In genomic region chr20:32742322-32743236, GRCh38 we compare ENCODE assay signal across 7 cellular contexts. TPM values are rescaled to one million over a fixed set of nuclear protein-coding genes. Genes with fewer than 3 reads are reported as not detected.
DNase-seq lines count a peak whose midpoint lies in the region; ATAC-seq, FAIRE-seq and TF ChIP-seq lines count a peak whose summit lies in the region.

No MANE protein-coding gene starts in this region.

- peak overlapping the region; percentile 60 for H3K18ac ChIP-seq in H1 (ENCODE audit: extremely low read depth, low read length)

- peak overlapping the region; percentile 32; the same call in 1 of the 2 replicates for H2BK20ac ChIP-seq in H1 (ENCODE audit: low read length)

- H3K4ac ChIP-seq in H1 (replicated peaks; ENCODE audit: insufficient read length, low read depth, low read length) = peak overlapping the region; percentile 95

- H3K4me3 Mint-ChIP-seq in natural killer cell = peak overlapping the region; percentile 98

- intact Hi-C loops in natural killer cell (cut with micrococcal nuclease) = loop anchor here (2.0 to 5.0 kb wide), 2 partner anchors 20 to 35 kb away; partner anchors contain the start of gene DNMT3B

- no peaks in the 10 kb centered on the region for H3K9me3 Mint-ChIP-seq in natural killer cell

- peak overlapping the region; percentile 68; the same call in 1 of the 2 replicates for H2BK12ac ChIP-seq in H1 (ENCODE audit: low read depth, low read length)

- CTCF ChIA-PET in H1 (lab: Charles Lee; ENCODE audit: partially characterized antibody) = interaction anchor here (0.8 to 11.0 kb wide), 10 partner anchors 8 to 69 kb away, joined by 3 to 78 read pairs (median 6); partner anchors contain the start of genes C20orf203 and DNMT3B

- no peaks in the 10 kb centered on the region for H3K36me3 Mint-ChIP-seq in natural killer cell

- peaks cover 0 to 4% of the 10 kb centered on the region in 2 experiments for H4K20me1 ChIP-seq in H1 (replicated peaks in 1 of 2; ENCODE audit: control insufficient read depth in 1 of 2, insufficient read depth in 2 of 2, low read length in 2 of 2)

- H3K4me2 ChIP-seq in H1 (ENCODE audit: insufficient read depth in 1 of 2, low read depth in 2 of 2, low read length in 2 of 2) = peak overlapping the region; percentile 70 to 80

- H3K4me1 Mint-ChIP-seq in natural killer cell = peaks cover 29 to 43% of the 10 kb centered on the region in 2 donors

- H3K23me2 ChIP-seq in H1 (ENCODE audit: low read depth, low read length) = peaks cover 9% of the 10 kb centered on the region; the same call in 1 of the 2 replicates

- H3K27ac ChIP-seq in H1 (ENCODE audit: low read depth, low read length) = no peak overlapping the region

- peak overlapping the region; percentile 94 to 99 for H3K27ac Mint-ChIP-seq in natural killer cell

- H2AK5ac ChIP-seq in H1 (ENCODE audit: low read depth, low read length) = 0 out of 2 replicates have a peak overlapping the region, but pooled peaks have one; percentile 68

- H2BK120ac ChIP-seq in H1 (replicated peaks; ENCODE audit: low read depth, low read length) = peak overlapping the region; percentile 59

- peaks cover 5 to 14% (median 9%) of the 10 kb centered on the region in 4 experiments; a peak in 6 of 7 replicates for H3K4me1 ChIP-seq in H1 (replicated peaks in 1 of 4; ENCODE audit: control insufficient read depth in 3 of 4, insufficient read depth in 4 of 4, low read length in 3 of 4)

- peaks cover 0 to 4% (median 0%) of the 10 kb centered on the region in 4 experiments; a peak in 1 of 8 replicates for H3K36me3 ChIP-seq in H1 (ENCODE audit: control insufficient read depth in 2 of 4, insufficient read depth in 4 of 4, low read length in 3 of 4)

- H3K56ac ChIP-seq in H1 (replicated peaks; ENCODE audit: insufficient read length, low read depth, low read length) = peak overlapping the region; percentile 81

- no peaks in the 10 kb centered on the region for H3K9me3 ChIP-seq in H1 (ENCODE audit: insufficient read depth in 2 of 2, low read depth in 1 of 2, low read length in 1 of 2)

- no peak overlapping the region for H2AFZ ChIP-seq in H1 (ENCODE audit: low read length)

- no peak overlapping the region for H3K23ac ChIP-seq in H1 (ENCODE audit: insufficient read length)

- peak; percentile 11; the same call in 1 of the 2 replicates for TF ChIP-seq POLR2A in H54 (IDR thresholded peaks at IDR 0.05; ENCODE audit: low read depth, low read length)
- TF ChIP-seq POLR2A in H1 (IDR thresholded peaks at IDR 0.05; ENCODE audit: control extremely low read depth in 1 of 2, low read depth in 2 of 2, low read length in 2 of 2) = no peak

- 0 out of 2 replicates have a peak overlapping the region, but pooled peaks have one; percentile 61 for H2BK15ac ChIP-seq in H1 (ENCODE audit: low read length)

- H4K5ac ChIP-seq in H1 (ENCODE audit: insufficient read length, low read depth, low read length) = peak overlapping the region; percentile 68

- peak overlapping the region; percentile 3; the same call in 1 of the 2 replicates for H4K8ac ChIP-seq in H1 (ENCODE audit: extremely low read depth, insufficient read depth, low read length)

- no peaks in the 10 kb centered on the region for H3K27me3 ChIP-seq in H1 (replicated peaks in 1 of 4; ENCODE audit: control insufficient read depth in 3 of 4, extremely low read depth in 1 of 4, insufficient read depth in 3 of 4, low read length in 3 of 4)

- FAIRE-seq in H54 (lab: Jason Lieb, UNC) (no peak), H1 (lab: Jason Lieb, UNC) (no peak)

- DNase-seq in H54 (ENCODE audit: insufficient read length, low spot score) (no peak), H1 (ENCODE audit: low read depth in 1 of 2, low spot score in 2 of 2) (peak in 1 of 2 experiments; percentile 58), natural killer cell (no peak), COLO668 (lab: John Stamatoyannopoulos, UW; ENCODE audit: unreplicated experiment) (no peak), DMS79 treated with DMSO at 0.1 percent for 48 hours (lab: John Stamatoyannopoulos, UW) (no peak), NCI-H187 (lab: John Stamatoyannopoulos, UW) (no peak)

- TF ChIP-seq RAD21 in H1 (IDR thresholded peaks at IDR 0.05 in 1 of 2, conservative IDR thresholded peaks at IDR 0.05 in 1 of 2; ENCODE audit: low read depth in 2 of 2, low read length in 2 of 2) = no peak

- TF ChIP-seq EP300 in H1 (IDR thresholded peaks at IDR 0.05; ENCODE audit: borderline replicate concordance in 1 of 2, low read depth in 2 of 2, low read length in 2 of 2) = no peak

- POLR2A ChIA-PET in H1 (lab: Charles Lee; ENCODE audit: partially characterized antibody) = interaction anchor here (0.6 to 13.4 kb wide), 11 partner anchors 11 to 69 kb away, joined by 3 to 239 read pairs (median 6); partner anchors contain the start of gene DNMT3B

- H3K79me1 ChIP-seq in H1 (ENCODE audit: low read depth, low read length) = peaks cover 2% of the 10 kb centered on the region; the same call in 1 of the 2 replicates

- ATAC-seq in SK-N-SH treated with all-trans-retinoic acid at 6 μM for 48 hours (peak; percentile 25), natural killer cell (peak in 2 of 3 donors; percentile 12 to 14)

- H4K91ac ChIP-seq in H1 (replicated peaks; ENCODE audit: insufficient read length, low read length) = peak overlapping the region; percentile 73

- peak overlapping the region; percentile 31 to 76 (median 48); a peak in 5 of 7 replicates for H3K9ac ChIP-seq in H1 (replicated peaks in 1 of 4; ENCODE audit: extremely low read depth in 1 of 4, low read depth in 3 of 4, low read length in 3 of 4)

- H3K27me3 Mint-ChIP-seq in natural killer cell (ENCODE audit: low read depth in 2 of 2) = no peaks in the 10 kb centered on the region

- H3K4me3 ChIP-seq in H1 (ENCODE audit: extremely low read depth in 1 of 4, insufficient read depth in 2 of 4, low read depth in 3 of 4, low read length in 4 of 4) = peak overlapping the region; percentile 59 to 84 (median 72)

- peaks cover 12 to 66% of the 10 kb centered on the region in 2 experiments for H3K79me2 ChIP-seq in H1 (ENCODE audit: control insufficient read depth in 1 of 2, insufficient read depth in 2 of 2, low read length in 2 of 2)

- peak overlapping the region; percentile 62 for H3K14ac ChIP-seq in H1 (ENCODE audit: insufficient read length)

- TF ChIP-seq CTCF in H1 (IDR thresholded peaks at IDR 0.05; ENCODE audit: control extremely low read depth in 1 of 3, insufficient read depth in 1 of 3, low read depth in 1 of 3, low read length in 3 of 3) (peak in 1 of 3 experiments; percentile 11; a peak in 1 of 4 replicates), natural killer cell (IDR thresholded peaks at IDR 0.05) (no peak)

- H2BK5ac ChIP-seq in H1 (ENCODE audit: low read depth, low read length) = peak overlapping the region; percentile 71; the same call in 1 of the 2 replicates

- WGBS in H1 (ENCODE audit: extremely low coverage in 1 of 2, insufficient coverage in 1 of 2, insufficient read length in 1 of 2, insufficient replicate concordance in 2 of 2, low coverage in 1 of 2, low lambda C conversion rate in 2 of 2, missing lambda C conversion rate in 1 of 2), 2 experiments = 16% methylated on average over 14 of the region's 25 CpGs; no CpG with 5 or more reads in 1 of the 2 experiments

TF ChIP-seq in SK-N-SH treated with all-trans-retinoic acid at 6 μM for 48 hours, 23 proteins besides CTCF, POLR2A, EP300 and RAD21 (continues in another document):
- TF ChIP-seq CREB5 (CRISPR knock-in tag; IDR thresholded peaks at IDR 0.05; ENCODE audit: low read depth) = no peak

TF ChIP-seq in H1, 55 proteins besides CTCF, POLR2A, EP300 and RAD21:
- TF ChIP-seq SUZ12 (IDR thresholded peaks at IDR 0.05; ENCODE audit: low read length) = 0 out of 2 replicates have a peak, but pooled peaks have one; percentile 14
- TF ChIP-seq POLR2AphosphoS5 (IDR thresholded peaks at IDR 0.05; ENCODE audit: low read depth, low read length) = no peak
- TF ChIP-seq CREB1 (IDR thresholded peaks at IDR 0.05) = no peak
- TF ChIP-seq KDM4A (IDR thresholded peaks at IDR 0.05; ENCODE audit: low read depth, low read length, severe bottlenecking) = no peak
- TF ChIP-seq PHF8 (conservative IDR thresholded peaks at IDR 0.05; ENCODE audit: low read depth, low read length) = no peak

RNA-seq across cellular contexts. Expression of gene COMMD7, which starts 0.7 kb away (rescaled TPM):
- total RNA-seq in H1 (2021; fragmentation: NEBNext Ultra II Directional; extraction: Animal tissue kit (Norgen Biotek cat#: 25700)) = 48.8 and 48.9 TPM in 2 replicates
- 39.4 and 39.8 TPM in 2 replicates for polyA plus RNA-seq in H1 (2011; rRNA removed)
- polyA plus RNA-seq in H1 (2011; cell fraction: cytosol; rRNA removed) = 41.8 TPM
- 37.4 TPM for polyA plus RNA-seq in H1 (2011; cell fraction: nucleus; rRNA removed)
- polyA plus RNA-seq in H1 (2012, experiment 1 of 2) = 37.7 to 43.8 TPM (median 39.0 TPM) in 4 replicates
- polyA plus RNA-seq in H1 (2012, experiment 2 of 2) = 51.1 TPM
- 50.4 TPM for polyA plus RNA-seq in H1 (2013, experiment 1 of 2)
- 48.5 TPM for polyA plus RNA-seq in H1 (2013, experiment 2 of 2)
- 26.8 and 28.1 TPM in 2 replicates for polyA minus RNA-seq in H1 (2011; rRNA and poly(A)+ RNA removed)
- polyA minus RNA-seq in H1 (2011; cell fraction: cytosol; rRNA and poly(A)+ RNA removed) = 16.2 TPM
- 27.2 TPM for polyA minus RNA-seq in H1 (2011; cell fraction: nucleus; rRNA and poly(A)+ RNA removed)
- 10 to 100 TPM; 56.7 to 72.1 (median 68.1) TPM for total RNA-seq in natural killer cell

RNA-seq across cellular contexts. Expression of gene DNMT3B, which starts 19.6 kb away (rescaled TPM):
- total RNA-seq in H1 (2021; fragmentation: NEBNext Ultra II Directional; extraction: Animal tissue kit (Norgen Biotek cat#: 25700)) = 1,016 and 1,038 TPM in 2 replicates
- polyA plus RNA-seq in H1 (2011; rRNA removed) = 433 and 469 TPM in 2 replicates
- 457 TPM for polyA plus RNA-seq in H1 (2011; cell fraction: cytosol; rRNA removed)
- 676 TPM for polyA plus RNA-seq in H1 (2011; cell fraction: nucleus; rRNA removed)
- 568 to 702 TPM (median 611 TPM) in 4 replicates for polyA plus RNA-seq in H1 (2012, experiment 1 of 2)
- 410 TPM for polyA plus RNA-seq in H1 (2012, experiment 2 of 2)
- 587 TPM for polyA plus RNA-seq in H1 (2013, experiment 1 of 2)
- 555 TPM for polyA plus RNA-seq in H1 (2013, experiment 2 of 2)
- 327 and 359 TPM in 2 replicates for polyA minus RNA-seq in H1 (2011; rRNA and poly(A)+ RNA removed)
- polyA minus RNA-seq in H1 (2011; cell fraction: cytosol; rRNA and poly(A)+ RNA removed) = 389 TPM
- 257 TPM for polyA minus RNA-seq in H1 (2011; cell fraction: nucleus; rRNA and poly(A)+ RNA removed)
- total RNA-seq in natural killer cell = under 1 TPM; 0.42 to 0.68 (median 0.43) TPM

Comparison
In these comparisons a context has a peak if more than half of its experiments do, and no peak if none do; other contexts are left out.
1. RNA of gene DNMT3B, which starts 19.6 kb away (total RNA-seq): 1,016 to 1,038 TPM in H1; 0.42 to 0.68 TPM in natural killer cell; every median in the first group is over 100 times any median in the second.